In genomic region chr11:111841370-111842053, GRCh38 we compare ENCODE assay signal across 8 cellular contexts. TPM values are rescaled to one million over a fixed set of nuclear protein-coding genes. Genes with fewer than 3 reads are reported as not detected.
A peak's percentile ranks its signal among the peaks of the same experiment; 100 is the strongest.
DNase-seq lines count a peak whose midpoint lies in the region; ATAC-seq and TF ChIP-seq lines count a peak whose summit lies in the region.

No MANE protein-coding gene starts in this region.

- no peaks in the 10 kb centered on the region for H3K9me3 Mint-ChIP-seq in CD8-positive, alpha-beta T cell

- H3K36me3 ChIP-seq in CD8-positive, alpha-beta T cell (ENCODE audit: insufficient read depth, low read length): peaks cover 6% of the 10 kb centered on the region
- H3K36me3 ChIP-seq in SJCRH30: peaks cover 3% of the 10 kb centered on the region; the same call in 1 of the 2 replicates
- H3K36me3 ChIP-seq in osteoblast (ENCODE audit: insufficient read depth, low read length): peaks cover 8% of the 10 kb centered on the region
- peaks cover 27% of the 10 kb centered on the region for H3K36me3 ChIP-seq in thoracic aorta

- H3K9me3 ChIP-seq in CD8-positive, alpha-beta T cell (ENCODE audit: low read length): no peaks in the 10 kb centered on the region
- H3K9me3 ChIP-seq in SJCRH30 (replicated peaks) (no peaks in the 10 kb centered on the region), osteoblast (ENCODE audit: low read depth, low read length) (no peaks in the 10 kb centered on the region), thoracic aorta (no peaks in the 10 kb centered on the region)

- peaks cover 6% of the 10 kb centered on the region for H3K4me1 Mint-ChIP-seq in CD8-positive, alpha-beta T cell (ENCODE audit: low read depth)

- peak; percentile 66 to 92 (median 80) for DNase-seq in CD8-positive, alpha-beta T cell
- DNase-seq in NAMALWA (ENCODE audit: low spot score) (peak; percentile 88), SJCRH30 (peak; percentile 70 to 85), foreskin melanocyte (peak; percentile 70), osteoblast (ENCODE audit: insufficient read length, low spot score, missing footprints) (no peak), thoracic aorta (ENCODE audit: low spot score) (peak; percentile 58)
- DNase-seq in activated effector memory CD4-positive, alpha-beta T cell treated with anti-CD3 and anti-CD28 coated beads, Interleukin-2, amount 50 U/mL, for 16 hours: peak; percentile 95

- H3K27me3 Mint-ChIP-seq in CD8-positive, alpha-beta T cell (ENCODE audit: low read depth): no peaks in the 10 kb centered on the region

- no peaks in the 10 kb centered on the region for H3K4me1 ChIP-seq in CD8-positive, alpha-beta T cell (ENCODE audit: insufficient read depth, low read length)
- no peaks in the 10 kb centered on the region for H3K4me1 ChIP-seq in SJCRH30
- H3K4me1 ChIP-seq in osteoblast (ENCODE audit: insufficient read depth, low read length): peaks cover 31% of the 10 kb centered on the region
- H3K4me1 ChIP-seq in thoracic aorta (ENCODE audit: control insufficient read depth in 1 of 2, low read depth in 2 of 2): peaks cover 0 to 3% of the 10 kb centered on the region in 2 donors

- POLR2A ChIA-PET in CD8-positive, alpha-beta T cell (lab: Charles Lee): interaction anchor here (0.6 to 1.6 kb wide), 2 partner anchors 30 to 38 kb away, joined by 4 read pairs; partner anchors contain the start of gene ALG9

- peak; percentile 87 for TF ChIP-seq CTCF in CD8-positive, alpha-beta T cell (IDR thresholded peaks at IDR 0.05)
- TF ChIP-seq CTCF in osteoblast (IDR thresholded peaks at IDR 0.05; ENCODE audit: extremely low read depth, low read depth, low read length) (peak; percentile 93), thoracic aorta (IDR thresholded peaks at IDR 0.05) (peak; percentile 82)

- CTCF ChIA-PET in CD8-positive, alpha-beta T cell (lab: Charles Lee): interaction anchor here (0.6 to 4.3 kb wide), 28 partner anchors 9 to 280 kb away, joined by 3 to 41 read pairs (median 4); partner anchors contain the start of gene ALG9

- no peak overlapping the region for H3K27ac ChIP-seq in CD8-positive, alpha-beta T cell (ENCODE audit: low read depth, low read length)
- H3K27ac ChIP-seq in SJCRH30 (no peak overlapping the region), osteoblast (ENCODE audit: low read depth, low read length) (peak overlapping the region; percentile 54), thoracic aorta (no peak overlapping the region)

- intact Hi-C loops in CD8-positive, alpha-beta T cell (cut with DNase I, micrococcal nuclease): loop anchor here (1.0 to 5.0 kb wide), 7 partner anchors 64 to 554 kb away; partner anchors contain the start of gene SIK2 (in 1 of the 2)

- H2AFZ ChIP-seq in osteoblast (ENCODE audit: low read length): peak overlapping the region; percentile 75

- H3K27ac Mint-ChIP-seq in CD8-positive, alpha-beta T cell: no peak overlapping the region

- peak; percentile 95 for ATAC-seq in CD8-positive, alpha-beta T cell
- ATAC-seq in GM21619 (IDR thresholded peaks at IDR 0.05; ENCODE audit: unreplicated experiment) (peak; percentile 49), thoracic aorta (ENCODE audit: insufficient number of reproducible peaks, low FRiP score, low read depth) (peak; percentile 89)

- H3K27me3 ChIP-seq in CD8-positive, alpha-beta T cell (ENCODE audit: insufficient read depth, low read length): no peaks in the 10 kb centered on the region
- H3K27me3 ChIP-seq in SJCRH30 (no peaks in the 10 kb centered on the region), osteoblast (ENCODE audit: insufficient read depth, low read length) (no peaks in the 10 kb centered on the region), thoracic aorta (replicated peaks; ENCODE audit: insufficient read depth) (no peaks in the 10 kb centered on the region)

- H3K4me2 ChIP-seq in osteoblast (ENCODE audit: insufficient read depth, low read length): peak overlapping the region; percentile 55

- no peaks in the 10 kb centered on the region for H4K20me1 ChIP-seq in osteoblast (ENCODE audit: insufficient read depth, low read length)

- H3K36me3 Mint-ChIP-seq in CD8-positive, alpha-beta T cell: peaks cover 61% of the 10 kb centered on the region

- no peaks in the 10 kb centered on the region for H3K79me2 ChIP-seq in osteoblast (ENCODE audit: insufficient read depth, low read length)

- no peak overlapping the region for H3K4me3 Mint-ChIP-seq in CD8-positive, alpha-beta T cell

- no peak overlapping the region for H3K4me3 ChIP-seq in CD8-positive, alpha-beta T cell (ENCODE audit: low read depth, low read length)
- H3K4me3 ChIP-seq in SJCRH30 (no peak overlapping the region), osteoblast (ENCODE audit: insufficient read depth, low read length) (peak overlapping the region; percentile 32), thoracic aorta (peak overlapping the region; percentile 19)

RNA-seq across cellular contexts. Expression of gene ALG9, which starts 29.9 kb away (rescaled TPM):
- 10 to 100 TPM; 35.5 to 36.9 TPM for total RNA-seq in CD8-positive, alpha-beta T cell
- 29.7 and 31.4 TPM in 2 replicates for total RNA-seq in SJCRH30 (2014; rRNA removed; shearing (Covaris generic))
- total RNA-seq in osteoblast: 35.8 and 36.8 TPM in 2 replicates
- 10 to 100 TPM; 21.2 to 33.4 TPM for total RNA-seq in thoracic aorta

RNA-seq across cellular contexts. Expression of gene FDXACB1, which starts 37.5 kb away (rescaled TPM):
- total RNA-seq in CD8-positive, alpha-beta T cell: 1 to 10 TPM; 4.3 to 5.4 TPM
- total RNA-seq in SJCRH30 (2014; rRNA removed; shearing (Covaris generic)): 0.77 and 1.2 TPM in 2 replicates
- total RNA-seq in osteoblast (1.4 and 1.5 TPM in 2 replicates), thoracic aorta (1 to 10 TPM in 1 of 2 donors, under 1 TPM in 1; 0.71 to 1.8 TPM)

RNA-seq across cellular contexts. Expression of gene CFAP68, which starts 37.8 kb away (rescaled TPM):
- 10 to 100 TPM; 21.7 to 22.7 TPM for total RNA-seq in CD8-positive, alpha-beta T cell
- 23.1 and 23.9 TPM in 2 replicates for total RNA-seq in SJCRH30 (2014; rRNA removed; shearing (Covaris generic))
- total RNA-seq in osteoblast: 8.3 and 10.9 TPM in 2 replicates
- total RNA-seq in thoracic aorta: 1 to 10 TPM; 1.9 to 9.7 TPM

Comparison
In these comparisons a context has a peak if more than half of its experiments do, and no peak if none do; other contexts are left out.
1. H3K4me3 ChIP-seq: peak in osteoblast (single experiment) and thoracic aorta (single experiment); none in CD8-positive, alpha-beta T cell (single experiment) and SJCRH30 (single experiment).
2. Peak in every context shown above with its lines, with median percentiles within 50 percentile points of each other: ATAC-seq and CTCF ChIP-seq.